Comparison of ENCODE assay signal across 1 cellular context in genomic region chr12:54262403-54262925, GRCh38.
TF ChIP-seq lines count a peak whose summit lies in the region.

No MANE protein-coding gene starts in this region.

TF ChIP-seq in HEK293, 187 proteins besides CTCF, POLR2A, EP300 and RAD21 (continued from another document and continues in another):
- TF ChIP-seq, protein P1, sequence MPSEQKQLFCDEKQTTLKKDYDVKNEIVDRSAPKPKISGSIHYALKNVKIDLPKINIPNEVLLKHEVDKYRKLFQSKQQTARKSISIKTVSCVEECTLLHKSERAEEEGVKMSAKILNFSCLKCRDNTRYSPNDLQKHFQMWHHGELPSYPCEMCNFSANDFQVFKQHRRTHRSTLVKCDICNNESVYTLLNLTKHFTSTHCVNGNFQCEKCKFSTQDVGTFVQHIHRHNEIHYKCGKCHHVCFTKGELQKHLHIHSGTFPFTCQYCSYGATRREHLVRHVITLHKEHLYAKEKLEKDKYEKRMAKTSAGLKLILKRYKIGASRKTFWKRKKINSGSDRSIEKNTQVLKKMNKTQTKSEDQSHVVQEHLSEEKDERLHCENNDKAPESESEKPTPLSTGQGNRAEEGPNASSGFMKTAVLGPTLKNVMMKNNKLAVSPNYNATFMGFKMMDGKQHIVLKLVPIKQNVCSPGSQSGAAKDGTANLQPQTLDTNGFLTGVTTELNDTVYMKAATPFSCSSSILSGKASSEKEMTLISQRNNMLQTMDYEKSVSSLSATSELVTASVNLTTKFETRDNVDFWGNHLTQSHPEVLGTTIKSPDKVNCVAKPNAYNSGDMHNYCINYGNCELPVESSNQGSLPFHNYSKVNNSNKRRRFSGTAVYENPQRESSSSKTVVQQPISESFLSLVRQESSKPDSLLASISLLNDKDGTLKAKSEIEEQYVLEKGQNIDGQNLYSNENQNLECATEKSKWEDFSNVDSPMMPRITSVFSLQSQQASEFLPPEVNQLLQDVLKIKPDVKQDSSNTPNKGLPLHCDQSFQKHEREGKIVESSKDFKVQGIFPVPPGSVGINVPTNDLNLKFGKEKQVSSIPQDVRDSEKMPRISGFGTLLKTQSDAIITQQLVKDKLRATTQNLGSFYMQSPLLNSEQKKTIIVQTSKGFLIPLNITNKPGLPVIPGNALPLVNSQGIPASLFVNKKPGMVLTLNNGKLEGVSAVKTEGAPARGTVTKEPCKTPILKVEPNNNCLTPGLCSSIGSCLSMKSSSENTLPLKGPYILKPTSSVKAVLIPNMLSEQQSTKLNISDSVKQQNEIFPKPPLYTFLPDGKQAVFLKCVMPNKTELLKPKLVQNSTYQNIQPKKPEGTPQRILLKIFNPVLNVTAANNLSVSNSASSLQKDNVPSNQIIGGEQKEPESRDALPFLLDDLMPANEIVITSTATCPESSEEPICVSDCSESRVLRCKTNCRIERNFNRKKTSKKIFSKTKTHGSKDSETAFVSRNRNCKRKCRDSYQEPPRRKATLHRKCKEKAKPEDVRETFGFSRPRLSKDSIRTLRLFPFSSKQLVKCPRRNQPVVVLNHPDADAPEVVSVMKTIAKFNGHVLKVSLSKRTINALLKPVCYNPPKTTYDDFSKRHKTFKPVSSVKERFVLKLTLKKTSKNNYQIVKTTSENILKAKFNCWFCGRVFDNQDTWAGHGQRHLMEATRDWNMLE (tag by site-specific recombination; conservative IDR thresholded peaks at IDR 0.05; ENCODE audit: low read depth): no peak; the same call in 1 of the 2 replicates
- TF ChIP-seq ZBTB44 (tag by site-specific recombination; IDR thresholded peaks at IDR 0.05): peak; percentile 62; the same call in 1 of the 2 replicates
- TF ChIP-seq ZNF830 (tag by site-specific recombination; IDR thresholded peaks at IDR 0.05; ENCODE audit: low read depth): no peak
- TF ChIP-seq ZBTB21 (tag by site-specific recombination; IDR thresholded peaks at IDR 0.05): peak; percentile 80
- TF ChIP-seq MZF1 (tag by site-specific recombination; IDR thresholded peaks at IDR 0.05; ENCODE audit: borderline replicate concordance): no peak
- no peak for TF ChIP-seq ZNF610 (tag by site-specific recombination; IDR thresholded peaks at IDR 0.05; ENCODE audit: borderline replicate concordance)
- TF ChIP-seq PRDM2 (tag by site-specific recombination; IDR thresholded peaks at IDR 0.05; ENCODE audit: borderline replicate concordance): no peak
- TF ChIP-seq OVOL3 (tag by site-specific recombination; IDR thresholded peaks at IDR 0.05): peak; percentile 52; the same call in 1 of the 2 replicates
- 0 out of 2 replicates have a peak, but pooled peaks have one; percentile 19 for TF ChIP-seq ZNF692 (tag by site-specific recombination; IDR thresholded peaks at IDR 0.05)
- TF ChIP-seq EGR2 (tag by site-specific recombination; IDR thresholded peaks at IDR 0.05; ENCODE audit: low read depth): no peak
- no peak for TF ChIP-seq ZNF596 (tag by site-specific recombination; IDR thresholded peaks at IDR 0.05)
- TF ChIP-seq ZNF223 (tag by site-specific recombination; IDR thresholded peaks at IDR 0.05): no peak
- no peak for TF ChIP-seq SP2 (tag by site-specific recombination; IDR thresholded peaks at IDR 0.05)
- TF ChIP-seq MEIS1 (CRISPR knock-in tag; IDR thresholded peaks at IDR 0.05; ENCODE audit: borderline replicate concordance): no peak
- no peak for TF ChIP-seq ZBTB10 (tag by site-specific recombination; IDR thresholded peaks at IDR 0.05)
- TF ChIP-seq ZNF214 (tag by site-specific recombination; IDR thresholded peaks at IDR 0.05; ENCODE audit: borderline replicate concordance): no peak
- TF ChIP-seq ZNF645 (tag by site-specific recombination; IDR thresholded peaks at IDR 0.05): no peak
- no peak for TF ChIP-seq KLF9 (tag by site-specific recombination; IDR thresholded peaks at IDR 0.05; ENCODE audit: low read depth)
- no peak for TF ChIP-seq ZNF473 (tag by site-specific recombination; IDR thresholded peaks at IDR 0.05)
- TF ChIP-seq ZNF654 (tag by site-specific recombination; IDR thresholded peaks at IDR 0.05; ENCODE audit: low read depth): no peak
- no peak for TF ChIP-seq ZNF311 (tag by site-specific recombination; IDR thresholded peaks at IDR 0.05; ENCODE audit: borderline replicate concordance)
- TF ChIP-seq ZBTB7A (tag by site-specific recombination; IDR thresholded peaks at IDR 0.05; ENCODE audit: low read depth): no peak
- no peak for TF ChIP-seq ZNF530 (tag by site-specific recombination; IDR thresholded peaks at IDR 0.05; ENCODE audit: low read depth)
- TF ChIP-seq ZFHX2 (tag by site-specific recombination; conservative IDR thresholded peaks at IDR 0.05): no peak
- TF ChIP-seq ZNF792 (tag by site-specific recombination; IDR thresholded peaks at IDR 0.05): no peak
- TF ChIP-seq, protein P2, sequence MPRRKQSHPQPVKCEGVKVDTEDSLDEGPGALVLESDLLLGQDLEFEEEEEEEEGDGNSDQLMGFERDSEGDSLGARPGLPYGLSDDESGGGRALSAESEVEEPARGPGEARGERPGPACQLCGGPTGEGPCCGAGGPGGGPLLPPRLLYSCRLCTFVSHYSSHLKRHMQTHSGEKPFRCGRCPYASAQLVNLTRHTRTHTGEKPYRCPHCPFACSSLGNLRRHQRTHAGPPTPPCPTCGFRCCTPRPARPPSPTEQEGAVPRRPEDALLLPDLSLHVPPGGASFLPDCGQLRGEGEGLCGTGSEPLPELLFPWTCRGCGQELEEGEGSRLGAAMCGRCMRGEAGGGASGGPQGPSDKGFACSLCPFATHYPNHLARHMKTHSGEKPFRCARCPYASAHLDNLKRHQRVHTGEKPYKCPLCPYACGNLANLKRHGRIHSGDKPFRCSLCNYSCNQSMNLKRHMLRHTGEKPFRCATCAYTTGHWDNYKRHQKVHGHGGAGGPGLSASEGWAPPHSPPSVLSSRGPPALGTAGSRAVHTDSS (tag by site-specific recombination; IDR thresholded peaks at IDR 0.05): no peak
- TF ChIP-seq RBAK (tag by site-specific recombination; IDR thresholded peaks at IDR 0.05): no peak
- TF ChIP-seq, protein P3, sequence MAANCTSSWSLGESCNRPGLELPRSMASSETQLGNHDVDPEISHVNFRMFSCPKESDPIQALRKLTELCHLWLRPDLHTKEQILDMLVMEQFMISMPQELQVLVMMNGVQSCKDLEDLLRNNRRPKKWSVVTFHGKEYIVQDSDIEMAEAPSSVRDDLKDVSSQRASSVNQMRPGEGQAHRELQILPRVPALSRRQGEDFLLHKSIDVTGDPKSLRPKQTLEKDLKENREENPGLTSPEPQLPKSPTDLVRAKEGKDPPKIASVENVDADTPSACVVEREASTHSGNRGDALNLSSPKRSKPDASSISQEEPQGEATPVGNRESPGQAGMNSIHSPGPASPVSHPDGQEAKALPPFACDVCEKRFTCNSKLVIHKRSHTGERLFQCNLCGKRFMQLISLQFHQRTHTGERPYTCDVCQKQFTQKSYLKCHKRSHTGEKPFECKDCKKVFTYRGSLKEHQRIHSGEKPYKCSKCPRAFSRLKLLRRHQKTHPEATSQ (tag by site-specific recombination; IDR thresholded peaks at IDR 0.05): no peak
- no peak for TF ChIP-seq GLIS2 (tag by site-specific recombination; IDR thresholded peaks at IDR 0.05)
- no peak for TF ChIP-seq ZBTB8A (tag by site-specific recombination; IDR thresholded peaks at IDR 0.05)
- TF ChIP-seq ZNF132 (tag by site-specific recombination; IDR thresholded peaks at IDR 0.05; ENCODE audit: borderline replicate concordance): no peak
- TF ChIP-seq YY2 (tag by site-specific recombination; IDR thresholded peaks at IDR 0.05): no peak
- TF ChIP-seq, protein P4, sequence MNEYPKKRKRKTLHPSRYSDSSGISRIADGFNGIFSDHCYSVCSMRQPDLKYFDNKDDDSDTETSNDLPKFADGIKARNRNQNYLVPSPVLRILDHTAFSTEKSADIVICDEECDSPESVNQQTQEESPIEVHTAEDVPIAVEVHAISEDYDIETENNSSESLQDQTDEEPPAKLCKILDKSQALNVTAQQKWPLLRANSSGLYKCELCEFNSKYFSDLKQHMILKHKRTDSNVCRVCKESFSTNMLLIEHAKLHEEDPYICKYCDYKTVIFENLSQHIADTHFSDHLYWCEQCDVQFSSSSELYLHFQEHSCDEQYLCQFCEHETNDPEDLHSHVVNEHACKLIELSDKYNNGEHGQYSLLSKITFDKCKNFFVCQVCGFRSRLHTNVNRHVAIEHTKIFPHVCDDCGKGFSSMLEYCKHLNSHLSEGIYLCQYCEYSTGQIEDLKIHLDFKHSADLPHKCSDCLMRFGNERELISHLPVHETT (tag by site-specific recombination; IDR thresholded peaks at IDR 0.05): peak; percentile 62; the same call in 1 of the 2 replicates
- TF ChIP-seq ZNF423 (tag by site-specific recombination; IDR thresholded peaks at IDR 0.05): no peak
